Comparison of ENCODE assay signal across 19 cellular contexts in the genomic region with DNA sequence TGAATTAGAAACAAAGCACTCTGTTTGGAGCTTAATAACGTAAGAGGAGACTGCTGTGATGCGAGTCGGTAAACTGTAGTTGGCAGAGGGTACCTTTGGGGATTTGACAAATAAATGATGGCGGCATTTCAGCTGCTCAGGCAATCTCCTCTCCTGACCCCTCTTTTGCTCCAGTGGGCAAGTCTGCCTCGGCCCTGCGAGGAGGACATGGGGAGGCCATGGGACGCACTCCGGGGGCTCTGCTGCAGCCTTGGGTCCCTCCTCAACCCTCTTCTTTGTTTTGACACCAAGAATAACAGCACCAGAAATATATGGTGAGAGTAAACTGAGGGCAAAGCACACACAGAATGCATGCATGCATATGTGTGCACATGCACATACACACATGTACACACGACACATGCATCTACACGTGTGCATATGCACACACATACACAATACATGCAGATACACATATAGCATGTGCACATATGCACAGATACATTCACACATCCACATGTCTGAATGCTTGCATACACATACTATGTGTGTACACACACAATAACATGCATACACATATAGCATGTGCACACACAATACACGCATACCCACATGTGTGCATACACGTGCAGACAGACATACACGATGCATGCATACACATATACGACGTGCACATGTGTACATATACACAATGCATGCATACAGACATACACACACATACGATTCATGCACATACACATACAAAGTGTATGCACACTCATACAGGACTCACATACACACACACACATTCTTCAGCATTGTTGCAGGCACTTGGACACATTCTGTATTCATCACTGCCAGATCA. TPM values are rescaled to one million over a fixed set of nuclear protein-coding genes. Genes with fewer than 3 reads are reported as not detected.
"Had no signal": no experiment of that assay in that cellular context is flagged by ENCODE, and none has a peak within 500 bp of the region (broad histone marks: within the 10 kb centered on the region; RNA-seq: fewer than 3 reads in every experiment).

No MANE protein-coding gene starts in this region.

- H3K9me3 ChIP-seq: prostate gland, right lobe of liver had no signal

- DNase-seq: activated CD4-positive, alpha-beta memory T cell treated with anti-CD3 and anti-CD28 coated beads for 36 hours; activated CD4-positive, alpha-beta T cell treated with anti-CD3 and anti-CD28 coated beads for 1 hour; foreskin melanocyte; heart right ventricle; midbrain; natural killer cell; spleen; stimulated activated CD4-positive, alpha-beta T cell treated with anti-CD3 and anti-CD28 coated beads, Interleukin-1b, Interleukin-23, amount 100 ng/mL, for 48 hours; substantia nigra; T-helper 9 cell; transverse colon had no signal

- H3K27ac Mint-ChIP-seq: activated CD4-positive, alpha-beta memory T cell treated with anti-CD3 and anti-CD28 coated beads for 36 hours; natural killer cell had no signal

- H3K36me3 ChIP-seq: cardiac muscle cell, heart right ventricle, left lung, prostate gland, right lobe of liver, spleen, transverse colon had no signal

- H3K4me1 ChIP-seq: heart right ventricle, left lung, prostate gland, right lobe of liver, transverse colon had no signal

- H3K36me3 Mint-ChIP-seq: activated CD4-positive, alpha-beta memory T cell treated with anti-CD3 and anti-CD28 coated beads for 36 hours; natural killer cell had no signal

- H3K27ac ChIP-seq: cardiac muscle cell, heart right ventricle, left lung, prostate gland, right lobe of liver, spleen, transverse colon had no signal

- H3K4me3 Mint-ChIP-seq: activated CD4-positive, alpha-beta memory T cell treated with anti-CD3 and anti-CD28 coated beads for 36 hours; natural killer cell; stimulated activated memory B cell treated with anti-CD40 and anti-IgM and Interleukin-4, amounts not matched to agents 10 μg/mL and 1 μg/mL and 100 μg/mL, for 72 hours had no signal

- H3K4me3 ChIP-seq: cardiac muscle cell, heart right ventricle, left lung, prostate gland, right lobe of liver, spleen, transverse colon had no signal

- FAIRE-seq: astrocyte, colon, islet of Langerhans had no signal

RNA-seq across cellular contexts. Expression of a gene that starts 24.4 kb away (rescaled TPM):
- total RNA-seq: cardiac muscle cell had no signal
- polyA plus RNA-seq: cardiac muscle cell had no signal
